25 cellular contexts compared by ENCODE assay signal in genomic region chr2:83850071-83850725, GRCh38.
A peak's percentile ranks its signal among the peaks of the same experiment; 100 is the strongest.
DNase-seq lines count a peak whose midpoint lies in the region; ATAC-seq, FAIRE-seq and TF ChIP-seq lines count a peak whose summit lies in the region.
"Had no signal": no experiment of that assay in that cellular context is flagged by ENCODE, and none has a peak within 500 bp of the region (broad histone marks: within the 10 kb centered on the region; RNA-seq: fewer than 3 reads in every experiment).

No MANE protein-coding gene starts in this region.

- no peaks in the 10 kb centered on the region for H3K27me3 ChIP-seq in mesendoderm (ENCODE audit: insufficient read depth, low read length, poor library complexity)
- H3K27me3 ChIP-seq: left lung, pancreas, upper lobe of left lung had no signal

- H3K56ac ChIP-seq in mesendoderm (ENCODE audit: low read length) = no peak overlapping the region

- H3K4me3 ChIP-seq in epithelial cell of esophagus (ENCODE audit: low read length) (no peak overlapping the region), mesendoderm (ENCODE audit: low read length) (no peak overlapping the region)
- H3K4me3 ChIP-seq: left lung, pancreas, upper lobe of left lung had no signal

- H3K27me3 Mint-ChIP-seq in stimulated activated naive B cell treated with anti-CD40 and anti-IgM and Interleukin-4, amounts not matched to agents 10 μg/mL and 1 μg/mL and 100 μg/mL, for 72 hours = no peaks in the 10 kb centered on the region
- H3K27me3 Mint-ChIP-seq: activated naive CD4-positive, alpha-beta T cell treated with anti-CD3 and anti-CD28 coated beads, Interleukin-2, amount 10 ng/mL, durations not matched to agents 7 days and 5 days had no signal

- no peak overlapping the region for H2AK5ac ChIP-seq in mesendoderm (ENCODE audit: low read length)

- no peak for DNase-seq in H54 (ENCODE audit: insufficient read length, low spot score)
- peak; percentile 62 for DNase-seq in T1000 (lab: John Stamatoyannopoulos, UW)
- peak; percentile 84 for DNase-seq in epithelial cell of esophagus (ENCODE audit: low read depth)
- no peak for DNase-seq in stimulated activated naive B cell treated with anti-CD40 and anti-IgM and Interleukin-4, amounts not matched to agents 10 μg/mL and 1 μg/mL and 100 μg/mL, for 72 hours
- no peak for DNase-seq in NCI-H2081 (lab: John Stamatoyannopoulos, UW)
- DNase-seq in mesendoderm = no peak
- DNase-seq: activated CD4-positive, alpha-beta T cell treated with anti-CD3 and anti-CD28 coated beads, Interleukin-2, amount 50 U/mL, for 48 hours; activated CD8-positive, alpha-beta memory T cell treated with anti-CD3 and anti-CD28 coated beads, Interleukin-2, amount 50 U/mL, for 4 hours; activated naive CD4-positive, alpha-beta T cell treated with anti-CD3 and anti-CD28 coated beads, Interleukin-2, amount 10 ng/mL, durations not matched to agents 7 days and 5 days; amygdala; central memory CD4-positive, alpha-beta T cell; dermis blood vessel endothelial cell; H7; hypothalamus; left lung; NCI-H1436 treated with DMSO at 0.1 percent for 48 hours; NCI-H446 treated with DMSO at 0.1 percent for 48 hours; NCI-H82; pancreas; stimulated activated CD4-positive, alpha-beta T cell treated with anti-CD3 and anti-CD28 coated beads, Interleukin-4, amount 100 ng/mL, for 24 hours; T-helper 1 cell had no signal

- no peak overlapping the region for H2BK15ac ChIP-seq in mesendoderm (replicated peaks; ENCODE audit: low read depth)

- no peak overlapping the region for H3K9ac ChIP-seq in mesendoderm (ENCODE audit: low read length)

- H3K4me2 ChIP-seq in mesendoderm (ENCODE audit: low read length) = no peak overlapping the region

- H3K36me3 Mint-ChIP-seq in stimulated activated naive B cell treated with anti-CD40 and anti-IgM and Interleukin-4, amounts not matched to agents 10 μg/mL and 1 μg/mL and 100 μg/mL, for 72 hours = no peaks in the 10 kb centered on the region
- H3K36me3 Mint-ChIP-seq: activated naive CD4-positive, alpha-beta T cell treated with anti-CD3 and anti-CD28 coated beads, Interleukin-2, amount 10 ng/mL, durations not matched to agents 7 days and 5 days; stimulated activated effector memory CD8-positive, alpha-beta T cell treated with anti-CD3 and anti-CD28 coated beads, Interleukin-12 subunit alpha, Interleukin-12 subunit beta, amount 100 ng/mL, for 72 hours had no signal

- no peak for ATAC-seq in stimulated activated naive B cell treated with anti-CD40 and anti-IgM and Interleukin-4, amounts not matched to agents 10 μg/mL and 1 μg/mL and 100 μg/mL, for 72 hours (replicated peaks)
- ATAC-seq in HG03354 (IDR thresholded peaks at IDR 0.05; ENCODE audit: poor library complexity, severe bottlenecking, unreplicated experiment) = no peak
- ATAC-seq: left lung; pancreas; stimulated activated effector memory CD8-positive, alpha-beta T cell treated with anti-CD3 and anti-CD28 coated beads, Interleukin-12 subunit alpha, Interleukin-12 subunit beta, amount 100 ng/mL, for 72 hours had no signal

- no peak overlapping the region for H3K4ac ChIP-seq in mesendoderm (ENCODE audit: low read depth, low read length)

- H3K79me1 ChIP-seq in mesendoderm (ENCODE audit: low read length) = no peaks in the 10 kb centered on the region

- no peak overlapping the region for H3K27ac ChIP-seq in mesendoderm (ENCODE audit: low read depth, low read length)
- H3K27ac ChIP-seq: left lung, pancreas, upper lobe of left lung had no signal

- H3K4me1 Mint-ChIP-seq in stimulated activated naive B cell treated with anti-CD40 and anti-IgM and Interleukin-4, amounts not matched to agents 10 μg/mL and 1 μg/mL and 100 μg/mL, for 72 hours = no peaks in the 10 kb centered on the region
- H3K4me1 Mint-ChIP-seq: activated naive CD4-positive, alpha-beta T cell treated with anti-CD3 and anti-CD28 coated beads, Interleukin-2, amount 10 ng/mL, durations not matched to agents 7 days and 5 days; nephron; stimulated activated effector memory CD8-positive, alpha-beta T cell treated with anti-CD3 and anti-CD28 coated beads, Interleukin-12 subunit alpha, Interleukin-12 subunit beta, amount 100 ng/mL, for 72 hours had no signal

- H3K36me3 ChIP-seq in mesendoderm (ENCODE audit: control insufficient read depth, insufficient read depth, low read length) = no peaks in the 10 kb centered on the region
- H3K36me3 ChIP-seq: left lung, pancreas, upper lobe of left lung had no signal

- no peak overlapping the region for H3K23ac ChIP-seq in mesendoderm (ENCODE audit: low read length)

- H2BK120ac ChIP-seq in mesendoderm (ENCODE audit: low read depth, low read length) = no peak overlapping the region

- no peak overlapping the region for H3K18ac ChIP-seq in mesendoderm (ENCODE audit: low read length)

- no peak overlapping the region for H2BK5ac ChIP-seq in mesendoderm (ENCODE audit: low read length)

- no peak overlapping the region for H4K8ac ChIP-seq in mesendoderm (ENCODE audit: low read depth, low read length)

- peaks cover 7 to 8% of the 10 kb centered on the region in 2 donors for H3K9me3 Mint-ChIP-seq in stimulated activated naive B cell treated with anti-CD40 and anti-IgM and Interleukin-4, amounts not matched to agents 10 μg/mL and 1 μg/mL and 100 μg/mL, for 72 hours
- H3K9me3 Mint-ChIP-seq: activated naive CD4-positive, alpha-beta T cell treated with anti-CD3 and anti-CD28 coated beads, Interleukin-2, amount 10 ng/mL, durations not matched to agents 7 days and 5 days had no signal

- H3K27ac Mint-ChIP-seq in stimulated activated naive B cell treated with anti-CD40 and anti-IgM and Interleukin-4, amounts not matched to agents 10 μg/mL and 1 μg/mL and 100 μg/mL, for 72 hours = no peak overlapping the region
- H3K27ac Mint-ChIP-seq: activated naive CD4-positive, alpha-beta T cell treated with anti-CD3 and anti-CD28 coated beads, Interleukin-2, amount 10 ng/mL, durations not matched to agents 7 days and 5 days; nephron; stimulated activated effector memory CD8-positive, alpha-beta T cell treated with anti-CD3 and anti-CD28 coated beads, Interleukin-12 subunit alpha, Interleukin-12 subunit beta, amount 100 ng/mL, for 72 hours had no signal

- no peaks in the 10 kb centered on the region for H3K79me2 ChIP-seq in mesendoderm (ENCODE audit: control insufficient read depth, insufficient read depth, low read length)

- H3K4me3 Mint-ChIP-seq in stimulated activated naive B cell treated with anti-CD40 and anti-IgM and Interleukin-4, amounts not matched to agents 10 μg/mL and 1 μg/mL and 100 μg/mL, for 72 hours = no peak overlapping the region
- H3K4me3 Mint-ChIP-seq: activated naive CD4-positive, alpha-beta T cell treated with anti-CD3 and anti-CD28 coated beads, Interleukin-2, amount 10 ng/mL, durations not matched to agents 7 days and 5 days; nephron; stimulated activated effector memory CD8-positive, alpha-beta T cell treated with anti-CD3 and anti-CD28 coated beads, Interleukin-12 subunit alpha, Interleukin-12 subunit beta, amount 100 ng/mL, for 72 hours had no signal

- H3K4me1 ChIP-seq in mesendoderm (ENCODE audit: control insufficient read depth, low read depth, low read length) = no peaks in the 10 kb centered on the region
- H3K4me1 ChIP-seq: left lung, pancreas, upper lobe of left lung had no signal

- no peak for TF ChIP-seq CTCF in epithelial cell of esophagus (IDR thresholded peaks at IDR 0.05; ENCODE audit: insufficient read depth, low read depth, low read length, missing control alignments)

- no peak for TF ChIP-seq POLR2A in H54 (IDR thresholded peaks at IDR 0.05; ENCODE audit: low read depth, low read length)

- no peak overlapping the region for H4K5ac ChIP-seq in mesendoderm (ENCODE audit: low read length)

- FAIRE-seq in H54 (lab: Jason Lieb, UNC) = peak; percentile 81
- FAIRE-seq: pancreas had no signal

- WGBS in mesendoderm (ENCODE audit: extremely low coverage, insufficient coverage, low lambda C conversion rate) = no CpG with 5 or more reads among the region's 3 CpGs

Comparison
In these comparisons a context has a peak if more than half of its experiments do, and no peak if none do; other contexts are left out.
1. DNase-seq: peak in T1000 (single experiment) and epithelial cell of esophagus (single experiment); none in H54 (single experiment), stimulated activated naive B cell treated with anti-CD40 and anti-IgM and Interleukin-4, amounts not matched to agents 10 μg/mL and 1 μg/mL and 100 μg/mL, for 72 hours (single experiment), NCI-H2081 (0 of 2) and mesendoderm (single experiment).